Comparison of ENCODE assay signal across 14 cellular contexts in the genomic region with DNA sequence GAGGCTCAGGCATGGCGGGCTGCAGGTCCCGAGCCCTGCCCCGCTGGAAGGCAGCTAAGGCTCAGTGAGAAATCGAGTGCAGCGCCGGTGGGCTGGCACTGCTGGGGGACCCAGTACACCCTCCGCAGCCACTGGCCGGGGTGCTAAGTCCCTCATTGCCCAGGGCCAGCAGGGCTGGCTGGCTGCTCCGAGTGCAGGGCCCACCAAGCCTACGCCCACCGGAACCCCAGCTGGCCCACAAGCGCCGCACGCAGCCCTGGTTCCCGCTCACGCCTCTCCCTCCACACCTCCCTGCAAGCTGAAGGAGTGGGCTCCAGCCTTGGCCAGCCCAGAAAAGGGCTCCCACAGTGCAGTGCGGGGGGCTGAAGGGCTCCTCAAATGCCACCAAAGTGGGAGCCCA. TPM values are rescaled to one million over a fixed set of nuclear protein-coding genes. Genes with fewer than 3 reads are reported as not detected.
"Had no signal": no experiment of that assay in that cellular context is flagged by ENCODE, and none has a peak within 500 bp of the region (broad histone marks: within the 10 kb centered on the region; RNA-seq: fewer than 3 reads in every experiment).

No MANE protein-coding gene starts in this region.

RNA-seq across cellular contexts. Expression of gene TEX13C, which starts 0.5 kb away (rescaled TPM):
- total RNA-seq: activated B cell treated with CpG ODN at 0.5 μM for 24 hours; activated CD4-positive, alpha-beta memory T cell treated with anti-CD3 and anti-CD28 coated beads for 36 hours; activated CD4-positive, alpha-beta memory T cell treated with anti-CD3 and anti-CD28 coated beads, Interleukin-2, amount 10 ng/mL, durations not matched to agents 7 days and 5 days; activated CD4-positive, alpha-beta T cell treated with anti-CD3 and anti-CD28 coated beads for 36 hours; activated CD4-positive, alpha-beta T cell treated with anti-CD3 and anti-CD28 coated beads, Interleukin-2, amount 10 ng/mL, durations not matched to agents 24 days and 14 days; activated CD4-positive, alpha-beta T cell treated with anti-CD3 and anti-CD28 coated beads, Interleukin-2, amount 10 ng/mL, durations not matched to agents 7 days and 5 days; activated CD8-positive, alpha-beta memory T cell treated with anti-CD3 and anti-CD28 coated beads for 36 hours; activated CD8-positive, alpha-beta memory T cell treated with anti-CD3 and anti-CD28 coated beads, Interleukin-2, amount 10 ng/mL, durations not matched to agents 7 days and 5 days; activated CD8-positive, alpha-beta T cell treated with anti-CD3 and anti-CD28 coated beads for 36 hours; activated CD8-positive, alpha-beta T cell treated with anti-CD3 and anti-CD28 coated beads, Interleukin-2, amount 10 ng/mL, durations not matched to agents 7 days and 5 days; T-cell; T-helper 1 cell treated with Interleukin-12 subunit alpha and Interleukin-12 subunit beta and Interleukin-4 antibody, amounts not matched to agents 30 ng/mL and 1 ng/mL, for 36 hours; T-helper 17 cell; T-helper 2 cell treated with Interferon-gamma antibody and Interleukin-4, amounts not matched to agents 100 ng/mL and 5 ng/mL, for 36 hours had no signal
